Comparison of ENCODE assay signal across 8 cellular contexts in the genomic region with DNA sequence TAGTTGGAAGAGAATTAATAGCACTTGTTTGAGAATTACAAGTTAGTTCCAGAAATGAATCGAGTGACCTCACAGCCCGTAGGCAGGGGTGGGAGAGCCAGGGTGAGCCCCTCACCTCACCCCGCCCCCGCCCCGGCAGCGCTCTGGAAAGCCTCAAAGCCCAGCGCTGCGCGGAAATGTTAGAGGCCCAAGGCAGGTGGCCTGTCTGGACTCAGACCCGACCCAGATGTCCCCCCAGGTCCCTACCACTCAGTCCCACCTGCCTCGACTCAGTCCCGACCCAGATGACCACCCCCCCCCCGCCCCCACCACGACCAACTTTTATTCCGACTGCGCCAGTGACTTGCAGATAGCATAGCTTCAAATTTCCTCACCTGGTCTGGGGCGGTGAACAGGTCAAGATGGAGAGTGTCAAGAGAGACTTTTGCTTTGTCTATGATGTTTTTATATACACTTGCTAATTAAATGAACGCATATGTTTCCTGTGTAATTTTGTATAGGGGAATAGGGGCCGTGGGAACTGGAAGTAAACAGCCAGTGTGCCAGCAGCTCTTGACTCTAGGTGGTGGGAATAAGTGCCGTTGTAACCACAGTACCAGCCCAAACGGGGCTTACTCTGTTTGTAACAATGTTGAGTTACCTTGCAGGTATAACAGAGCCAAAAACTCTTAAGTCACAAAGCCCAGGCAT. TPM values are rescaled to one million over a fixed set of nuclear protein-coding genes. Genes with fewer than 3 reads are reported as not detected.
A peak's percentile ranks its signal among the peaks of the same experiment; 100 is the strongest.
DNase-seq lines count a peak whose midpoint lies in the region; ATAC-seq, FAIRE-seq and TF ChIP-seq lines count a peak whose summit lies in the region.

No MANE protein-coding gene starts in this region.

- H3K4me3 ChIP-seq in bronchial epithelial cell (ENCODE audit: low read depth, low read length) (peak overlapping the region; percentile 88), lower lobe of right lung (peak overlapping the region; percentile 78), thyroid gland (replicated peaks in 1 of 3) (peak overlapping the region in 2 of 3 donors; percentile 77 to 92)

- no peak overlapping the region for H3K27ac Mint-ChIP-seq in activated CD4-positive, alpha-beta T cell treated with anti-CD3 and anti-CD28 coated beads, Interleukin-2, amount 10 ng/mL, durations not matched to agents 7 days and 5 days

- no peak for ATAC-seq in lower lobe of right lung

- H3K27me3 ChIP-seq in bronchial epithelial cell (ENCODE audit: control insufficient read depth, insufficient read depth, low read length) (no peaks in the 10 kb centered on the region), lower lobe of right lung (ENCODE audit: low read depth) (no peaks in the 10 kb centered on the region), thyroid gland (no peaks in the 10 kb centered on the region)

- 29 to 35% methylated on average over 14 to 20 of the region's 21 CpGs for WGBS in thyroid gland, 2 donors

- intact Hi-C loops in lower lobe of right lung (cut with DNase I) (no loop called here), thyroid gland (cut with DNase I) (loop anchor here (2.0 to 5.0 kb wide), 2 partner anchors 50 to 72 kb away; no protein-coding TSS in a partner anchor)

- H3K36me3 ChIP-seq in bronchial epithelial cell (ENCODE audit: control insufficient read depth, insufficient read depth, low read length) (no peaks in the 10 kb centered on the region), lower lobe of right lung (no peaks in the 10 kb centered on the region), thyroid gland (no peaks in the 10 kb centered on the region)

- H3K27ac ChIP-seq in lower lobe of right lung: peak overlapping the region; percentile 99
- peak overlapping the region; percentile 93 to 100 (median 100) for H3K27ac ChIP-seq in thyroid gland

- no peak for FAIRE-seq in bronchial epithelial cell (lab: Jason Lieb, UNC)

- H3K27me3 Mint-ChIP-seq in activated CD4-positive, alpha-beta T cell treated with anti-CD3 and anti-CD28 coated beads, Interleukin-2, amount 10 ng/mL, durations not matched to agents 7 days and 5 days: peaks cover 52% of the 10 kb centered on the region

- H3K4me1 Mint-ChIP-seq in activated CD4-positive, alpha-beta T cell treated with anti-CD3 and anti-CD28 coated beads, Interleukin-2, amount 10 ng/mL, durations not matched to agents 7 days and 5 days: peaks cover 2% of the 10 kb centered on the region

- POLR2A ChIA-PET in activated CD4-positive, alpha-beta T cell treated with anti-CD3 and anti-CD28 coated beads, Interleukin-2, amount 10 ng/mL, durations not matched to agents 7 days and 5 days (lab: Charles Lee): no interaction called here

- no peaks in the 10 kb centered on the region for H3K9me3 ChIP-seq in lower lobe of right lung
- no peaks in the 10 kb centered on the region for H3K9me3 ChIP-seq in thyroid gland

- H3K4me1 ChIP-seq in lower lobe of right lung: peaks cover 37% of the 10 kb centered on the region
- H3K4me1 ChIP-seq in thyroid gland: peaks cover 25% of the 10 kb centered on the region in 2 donors

- no peak for DNase-seq in activated CD4-positive, alpha-beta T cell treated with anti-CD3 and anti-CD28 coated beads, Interleukin-2, amount 10 ng/mL, durations not matched to agents 7 days and 5 days
- DNase-seq in activated CD4-positive, alpha-beta T cell treated with anti-CD3 and anti-CD28 coated beads, Interleukin-2, amount 50 U/mL, for 1 hour: no peak
- DNase-seq in bronchial epithelial cell (ENCODE audit: low read depth) (peak; percentile 3), lower lobe of right lung (no peak), thyroid gland (no peak), NCI-H2196 treated with DMSO at 0.1 percent for 48 hours (lab: John Stamatoyannopoulos, UW; ENCODE audit: unreplicated experiment) (no peak), DMS 273 (lab: John Stamatoyannopoulos, UW; ENCODE audit: unreplicated experiment) (no peak)
- DNase-seq in stimulated activated CD4-positive, alpha-beta T cell treated with anti-CD3 and anti-CD28 coated beads, Interleukin-12 subunit alpha, Interleukin-12 subunit beta, amount 100 ng/mL, for 4 hours: no peak

- H3K9me3 Mint-ChIP-seq in activated CD4-positive, alpha-beta T cell treated with anti-CD3 and anti-CD28 coated beads, Interleukin-2, amount 10 ng/mL, durations not matched to agents 7 days and 5 days: no peaks in the 10 kb centered on the region

- H3K36me3 Mint-ChIP-seq in activated CD4-positive, alpha-beta T cell treated with anti-CD3 and anti-CD28 coated beads, Interleukin-2, amount 10 ng/mL, durations not matched to agents 7 days and 5 days (ENCODE audit: low read depth): no peaks in the 10 kb centered on the region

- CTCF ChIA-PET in activated CD4-positive, alpha-beta T cell treated with anti-CD3 and anti-CD28 coated beads, Interleukin-2, amount 10 ng/mL, durations not matched to agents 7 days and 5 days (lab: Charles Lee): no interaction called here

- no peak for TF ChIP-seq POLR2A in thyroid gland (IDR thresholded peaks at IDR 0.05)

- no peak for TF ChIP-seq CTCF in bronchial epithelial cell (IDR thresholded peaks at IDR 0.05; ENCODE audit: insufficient read depth, low read length, severe bottlenecking)
- TF ChIP-seq CTCF in lower lobe of right lung (IDR thresholded peaks at IDR 0.05): no peak
- no peak for TF ChIP-seq CTCF in thyroid gland (IDR thresholded peaks at IDR 0.05)

- H3K4me3 Mint-ChIP-seq in activated CD4-positive, alpha-beta T cell treated with anti-CD3 and anti-CD28 coated beads, Interleukin-2, amount 10 ng/mL, durations not matched to agents 7 days and 5 days: peak overlapping the region; percentile 42

RNA-seq across cellular contexts. Expression of a gene that starts 1.2 kb away (rescaled TPM):
- total RNA-seq in activated CD4-positive, alpha-beta T cell treated with anti-CD3 and anti-CD28 coated beads, Interleukin-2, amount 10 ng/mL, durations not matched to agents 7 days and 5 days: under 1 TPM in 1 of 2 experiments, not detected in 1; 0.21 TPM
- total RNA-seq in bronchial epithelial cell (47.6 and 64.5 TPM in 2 replicates), lower lobe of right lung (50.9 TPM), thyroid gland (100 to 1,000 TPM in 1 of 4 donors, 10 to 100 TPM in 3; 73.5 to 102 (median 82.7) TPM)

Comparison
In these comparisons a context has a peak if more than half of its experiments do, and no peak if none do; other contexts are left out.
1. RNA of a gene that starts 1.2 kb away (total RNA-seq): 73.5 to 102 TPM in thyroid gland, 47.6 to 64.5 TPM in bronchial epithelial cell and 50.9 TPM in lower lobe of right lung (single experiment); 0.21 TPM in activated CD4-positive, alpha-beta T cell treated with anti-CD3 and anti-CD28 coated beads, Interleukin-2, amount 10 ng/mL, durations not matched to agents 7 days and 5 days; every median in the first group is over 10 times any median in the second.
2. Peak in every context shown above with its lines, with median percentiles within 50 percentile points of each other: H3K4me3 ChIP-seq.